3 cellular contexts compared by ENCODE assay signal in genomic region chr9:100584951-100585350, GRCh38.
TF ChIP-seq lines count a peak whose summit lies in the region.

No MANE protein-coding gene starts in this region.

TF ChIP-seq in HCT116, 20 proteins besides CTCF, POLR2A, EP300 and RAD21:
- TF ChIP-seq CEBPB (IDR thresholded peaks at IDR 0.05; ENCODE audit: low read depth) (0 out of 2 replicates have a peak, but pooled peaks have one; percentile 19), SP1 (IDR thresholded peaks at IDR 0.05; ENCODE audit: low read depth) (no peak)

TF ChIP-seq in IMR-90, 13 proteins besides CTCF, POLR2A, EP300 and RAD21:
- TF ChIP-seq CHD1 (IDR thresholded peaks at IDR 0.05; ENCODE audit: low read depth, low read length) (no peak), FOS (IDR thresholded peaks at IDR 0.05; ENCODE audit: low read depth, low read length) (no peak), MAZ (IDR thresholded peaks at IDR 0.05; ENCODE audit: borderline replicate concordance, low read depth, low read length) (no peak), CEBPB (IDR thresholded peaks at IDR 0.05; ENCODE audit: low read depth, low read length) (peak; percentile 82), USF2 (IDR thresholded peaks at IDR 0.05; ENCODE audit: low read depth, low read length) (no peak), MXI1 (IDR thresholded peaks at IDR 0.05; ENCODE audit: borderline replicate concordance, low read depth, low read length) (no peak), SMC3 (IDR thresholded peaks at IDR 0.05; ENCODE audit: low read depth, low read length) (no peak)

TF ChIP-seq in K562, 482 proteins besides CTCF, POLR2A, EP300 and RAD21:
- TF ChIP-seq TFAM (CRISPR knock-in tag; conservative IDR thresholded peaks at IDR 0.05) (no peak), CEBPG (CRISPR knock-in tag; IDR thresholded peaks at IDR 0.05) (no peak), CEBPG (tag; conservative IDR thresholded peaks at IDR 0.05 in 1 of 2, IDR thresholded peaks at IDR 0.05 in 1 of 2) (peak in 1 of 2 experiments; percentile 67; a peak in 2 of 4 replicates), CEBPB (tag; IDR thresholded peaks at IDR 0.05) (peak; percentile 88)
